ENCODE assay signal across 8 cellular contexts in the genomic region with DNA sequence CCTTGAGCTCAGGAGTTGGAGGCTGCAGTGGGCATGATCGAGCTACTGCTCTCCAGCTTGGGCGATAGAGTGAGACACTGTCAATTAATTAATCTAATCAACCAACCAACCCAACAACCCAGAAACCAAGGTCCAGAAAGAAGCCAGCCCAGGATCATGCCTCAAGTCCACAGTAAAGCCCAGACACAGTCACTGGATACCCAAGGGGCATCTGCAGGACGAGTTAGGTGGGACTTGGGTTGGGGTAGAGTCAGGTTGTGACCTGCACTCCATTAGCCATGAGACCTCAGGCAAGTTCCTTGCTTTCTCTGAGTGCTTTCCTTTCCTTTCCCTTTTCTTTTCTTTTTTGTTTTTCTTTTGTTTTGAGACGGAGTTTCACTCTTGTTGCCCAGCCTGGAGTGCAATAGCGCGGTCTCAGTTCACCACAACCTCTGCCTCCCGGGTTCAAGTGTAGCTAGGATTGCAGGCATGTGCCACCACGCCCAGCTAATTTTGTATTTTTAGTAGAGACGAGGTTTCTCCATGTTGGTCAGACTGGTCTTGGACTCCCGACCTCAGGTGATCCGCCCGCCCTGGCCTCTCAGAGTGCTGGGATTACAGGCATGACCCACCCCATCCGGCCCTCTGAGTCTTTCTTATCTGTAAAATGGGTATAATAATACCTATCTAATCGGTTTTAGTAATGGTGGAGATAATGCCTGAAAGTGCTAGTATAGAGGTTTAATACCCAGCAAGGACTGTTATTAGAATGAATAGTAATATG. TPM values are rescaled to one million over a fixed set of nuclear protein-coding genes. Genes with fewer than 3 reads are reported as not detected.
DNase-seq lines count a peak whose midpoint lies in the region; ATAC-seq and TF ChIP-seq lines count a peak whose summit lies in the region.
"Had no signal": no experiment of that assay in that cellular context is flagged by ENCODE, and none has a peak within 500 bp of the region (broad histone marks: within the 10 kb centered on the region; RNA-seq: fewer than 3 reads in every experiment).

No MANE protein-coding gene starts in this region.

- CTCF ChIA-PET in Calu3 (lab: Charles Lee) = interaction anchor here (1.2 to 1.8 kb wide), 5 partner anchors 10 to 29 kb away, joined by 4 to 14 read pairs (median 7); a partner anchor contains a TSS

- no peak overlapping the region for H3K9ac ChIP-seq in HUES48 (ENCODE audit: low read depth, low read length)

- no peak for ATAC-seq in activated naive CD8-positive, alpha-beta T cell treated with anti-CD3 and anti-CD28 coated beads, Interleukin-2, amount 50 U/mL, for 24 hours
- no peak for ATAC-seq in natural killer cell
- ATAC-seq in GM21423 (IDR thresholded peaks at IDR 0.05; ENCODE audit: unreplicated experiment) = no peak

- H3K9me3 Mint-ChIP-seq in Calu3 (ENCODE audit: low read depth, unreplicated experiment) (no peaks in the 10 kb centered on the region), natural killer cell (no peaks in the 10 kb centered on the region)
- no peaks in the 10 kb centered on the region for H3K9me3 Mint-ChIP-seq in activated naive CD8-positive, alpha-beta T cell treated with anti-CD3 and anti-CD28 coated beads, Interleukin-2, amount 50 U/mL, for 24 hours

- H3K27me3 Mint-ChIP-seq in Calu3 (ENCODE audit: unreplicated experiment) (no peaks in the 10 kb centered on the region), natural killer cell (ENCODE audit: low read depth in 2 of 2) (no peaks in the 10 kb centered on the region)
- H3K27me3 Mint-ChIP-seq in activated naive CD8-positive, alpha-beta T cell treated with anti-CD3 and anti-CD28 coated beads, Interleukin-2, amount 50 U/mL, for 24 hours = no peaks in the 10 kb centered on the region

- TF ChIP-seq POLR2A in breast epithelium (IDR thresholded peaks at IDR 0.05) = no peak

- H3K4me3 ChIP-seq in HUES48 (ENCODE audit: low read depth, low read length) (peak overlapping the region; percentile 58), breast epithelium (no peak overlapping the region)

- H3K27ac ChIP-seq in HUES48 (ENCODE audit: low read depth, low read length) (no peak overlapping the region), breast epithelium (no peak overlapping the region)

- H3K4me1 ChIP-seq in HUES48 (ENCODE audit: control insufficient read depth, insufficient read depth, low read length) = peaks cover 7% of the 10 kb centered on the region; the same call in 1 of the 2 replicates
- H3K4me1 ChIP-seq in breast epithelium = peaks cover 3 to 10% of the 10 kb centered on the region in 2 donors

- intact Hi-C loops in Calu3 (cut with micrococcal nuclease; ENCODE audit: unreplicated experiment) = no loop called here
- intact Hi-C loops in natural killer cell (cut with micrococcal nuclease) = no loop called here
- intact Hi-C loops in breast epithelium (cut with DNase I; ENCODE audit: low total_unique reads) = no loop called here

- H3K36me3 Mint-ChIP-seq in Calu3 (ENCODE audit: insufficient read depth, unreplicated experiment) (peaks cover 63% of the 10 kb centered on the region), natural killer cell (no peaks in the 10 kb centered on the region)
- no peaks in the 10 kb centered on the region for H3K36me3 Mint-ChIP-seq in activated naive CD8-positive, alpha-beta T cell treated with anti-CD3 and anti-CD28 coated beads, Interleukin-2, amount 50 U/mL, for 24 hours (ENCODE audit: low read depth)

- peaks cover 4% of the 10 kb centered on the region; the same call in 1 of the 2 replicates for H3K27me3 ChIP-seq in HUES48 (ENCODE audit: control insufficient read depth, insufficient read depth, low read length)
- H3K27me3 ChIP-seq in breast epithelium = no peaks in the 10 kb centered on the region

- TF ChIP-seq CTCF in Calu3 (IDR thresholded peaks at IDR 0.05; ENCODE audit: unreplicated experiment) = no peak
- no peak for TF ChIP-seq CTCF in natural killer cell (IDR thresholded peaks at IDR 0.05)
- TF ChIP-seq CTCF in breast epithelium (IDR thresholded peaks at IDR 0.05) = no peak

- H3K36me3 ChIP-seq in HUES48 (ENCODE audit: control insufficient read depth, insufficient read depth, low read length) (peaks cover 4% of the 10 kb centered on the region; the same call in 1 of the 2 replicates), breast epithelium (no peaks in the 10 kb centered on the region)

- H3K9me3 ChIP-seq in HUES48 (ENCODE audit: control insufficient read depth, insufficient read depth, low read length) (no peaks in the 10 kb centered on the region), breast epithelium (no peaks in the 10 kb centered on the region)

- H3K27ac Mint-ChIP-seq in Calu3 (ENCODE audit: unreplicated experiment) (no peak overlapping the region), natural killer cell (no peak overlapping the region)
- no peak overlapping the region for H3K27ac Mint-ChIP-seq in activated naive CD8-positive, alpha-beta T cell treated with anti-CD3 and anti-CD28 coated beads, Interleukin-2, amount 50 U/mL, for 24 hours

- DNase-seq in Calu3 (no peak), natural killer cell (no peak), occipital lobe (lab: John Stamatoyannopoulos, UW) (no peak), breast epithelium (ENCODE audit: low spot score in 2 of 2) (no peak)
- no peak for DNase-seq in activated naive CD8-positive, alpha-beta T cell treated with anti-CD3 and anti-CD28 coated beads, Interleukin-2, amount 50 U/mL, for 24 hours
- DNase-seq: DMS79 had no signal

- BruUV-seq in Calu3 (replicated peaks; lab: Mats Ljungman, UMichigan) = no TSS peak

- H3K4me1 Mint-ChIP-seq in Calu3 (ENCODE audit: low read depth, unreplicated experiment) (peaks cover 35% of the 10 kb centered on the region), natural killer cell (peaks cover 9 to 28% of the 10 kb centered on the region in 2 donors)
- H3K4me1 Mint-ChIP-seq in activated naive CD8-positive, alpha-beta T cell treated with anti-CD3 and anti-CD28 coated beads, Interleukin-2, amount 50 U/mL, for 24 hours = peaks cover 21% of the 10 kb centered on the region

- peak overlapping the region; percentile 56 for H3K4me3 Mint-ChIP-seq in Calu3 (ENCODE audit: low read depth, unreplicated experiment)
- peak overlapping the region; percentile 36 for H3K4me3 Mint-ChIP-seq in activated naive CD8-positive, alpha-beta T cell treated with anti-CD3 and anti-CD28 coated beads, Interleukin-2, amount 50 U/mL, for 24 hours
- H3K4me3 Mint-ChIP-seq in natural killer cell = peak overlapping the region; percentile 65

RNA-seq across cellular contexts. Expression of a gene that starts 3.5 kb away (rescaled TPM):
- total RNA-seq in Calu3 (2022) (0.88 and 1.0 TPM in 2 replicates), natural killer cell (1 to 10 TPM in 2 of 3 donors, under 1 TPM in 1; 0.68 to 1.6 (median 1.2) TPM), occipital lobe (0.62 TPM), breast epithelium (1 to 10 TPM; 1.2 to 5.6 (median 1.8) TPM)

RNA-seq across cellular contexts. Expression of a gene that starts 12.8 kb away (rescaled TPM):
- total RNA-seq in Calu3 (2022) (159 and 163 TPM in 2 replicates), natural killer cell (10 to 100 TPM; 61.1 to 67.8 (median 62.3) TPM), occipital lobe (3.6 TPM), breast epithelium (10 to 100 TPM; 21.4 to 48.1 (median 26.9) TPM)

RNA-seq across cellular contexts. Expression of a gene that starts 13.1 kb away (rescaled TPM):
- 53.8 and 59.1 TPM in 2 replicates for total RNA-seq in Calu3 (2022)
- total RNA-seq in natural killer cell = 10 to 100 TPM; 34.8 to 44.3 (median 36.4) TPM
- total RNA-seq in occipital lobe = 8.6 TPM
- 100 to 1,000 TPM in 1 of 3 donors, 10 to 100 TPM in 2; 42.9 to 101 (median 48.4) TPM for total RNA-seq in breast epithelium

RNA-seq across cellular contexts. Expression of a gene that starts 17.7 kb away (rescaled TPM):
- 65.0 and 69.8 TPM in 2 replicates for total RNA-seq in Calu3 (2022)
- 10 to 100 TPM; 38.9 to 58.2 (median 42.6) TPM for total RNA-seq in natural killer cell
- 25.1 TPM for total RNA-seq in occipital lobe
- total RNA-seq in breast epithelium = 10 to 100 TPM; 27.2 to 49.8 (median 39.4) TPM

RNA-seq across cellular contexts. Expression of a gene that starts 28.4 kb away (rescaled TPM):
- total RNA-seq in Calu3 (2022) (31.8 and 32.4 TPM in 2 replicates), natural killer cell (1 to 10 TPM; 5.0 to 6.2 (median 5.7) TPM), occipital lobe (6.6 TPM), breast epithelium (1 to 10 TPM; 3.3 to 4.2 (median 3.5) TPM)
